ENCODE assay signal across 8 cellular contexts in genomic region chr1:34013958-34014737, GRCh38.
DNase-seq lines count a peak whose midpoint lies in the region; ATAC-seq and TF ChIP-seq lines count a peak whose summit lies in the region.

No MANE protein-coding gene starts in this region.

- no peaks in the 10 kb centered on the region for H4K20me1 ChIP-seq in osteoblast (ENCODE audit: insufficient read depth, low read length)

- no peak for ATAC-seq in GM18511 (IDR thresholded peaks at IDR 0.05; ENCODE audit: unreplicated experiment)
- no peak for ATAC-seq in HG02870 (IDR thresholded peaks at IDR 0.05; ENCODE audit: unreplicated experiment)

- peak; percentile 77 for TF ChIP-seq CTCF in GM12864 (IDR thresholded peaks at IDR 0.05; ENCODE audit: low read depth, low read length, missing control alignments)
- TF ChIP-seq CTCF in LNCAP (IDR thresholded peaks at IDR 0.05), result peak; percentile 66
- no peak for TF ChIP-seq CTCF in coronary artery (IDR thresholded peaks at IDR 0.05)
- peak; percentile 7 for TF ChIP-seq CTCF in osteoblast (IDR thresholded peaks at IDR 0.05; ENCODE audit: extremely low read depth, low read depth, low read length)

- H3K4me2 ChIP-seq in osteoblast (ENCODE audit: insufficient read depth, low read length), result no peak overlapping the region

- H3K27me3 ChIP-seq in osteoblast (ENCODE audit: insufficient read depth, low read length), result no peaks in the 10 kb centered on the region

- no peak overlapping the region for H3K4me3 ChIP-seq in GM12864 (ENCODE audit: low read depth, low read length)
- no peak overlapping the region for H3K4me3 ChIP-seq in coronary artery
- H3K4me3 ChIP-seq in osteoblast (ENCODE audit: insufficient read depth, low read length), result no peak overlapping the region

- no peaks in the 10 kb centered on the region for H3K9me3 ChIP-seq in osteoblast (ENCODE audit: low read depth, low read length)

- no peak overlapping the region for H2AFZ ChIP-seq in osteoblast (ENCODE audit: low read length)

- peak; percentile 3 for DNase-seq in GM12864 (ENCODE audit: low read depth)
- DNase-seq in coronary artery (ENCODE audit: low spot score), result peak; percentile 62
- DNase-seq in osteoblast (ENCODE audit: insufficient read length, low spot score, missing footprints), result no peak
- no peak for DNase-seq in NCI-H774 (lab: John Stamatoyannopoulos, UW)
- DNase-seq in DMS153 treated with DMSO at 0.1 percent for 48 hours (lab: John Stamatoyannopoulos, UW; ENCODE audit: unreplicated experiment), result no peak

- H3K27ac ChIP-seq in coronary artery (no peak overlapping the region), osteoblast (ENCODE audit: low read depth, low read length) (no peak overlapping the region)

- H3K79me2 ChIP-seq in osteoblast (ENCODE audit: insufficient read depth, low read length), result no peaks in the 10 kb centered on the region

- no peaks in the 10 kb centered on the region for H3K36me3 ChIP-seq in osteoblast (ENCODE audit: insufficient read depth, low read length)

- no peaks in the 10 kb centered on the region for H3K4me1 ChIP-seq in osteoblast (ENCODE audit: insufficient read depth, low read length)

Comparison
In these comparisons a context has a peak if more than half of its experiments do, and no peak if none do; other contexts are left out.
1. DNase-seq: peak in GM12864 (single experiment) and coronary artery (single experiment); none in osteoblast (single experiment), NCI-H774 (single experiment) and DMS153 treated with DMSO at 0.1 percent for 48 hours (single experiment).